Comparison of ENCODE assay signal across 8 cellular contexts in the genomic region with DNA sequence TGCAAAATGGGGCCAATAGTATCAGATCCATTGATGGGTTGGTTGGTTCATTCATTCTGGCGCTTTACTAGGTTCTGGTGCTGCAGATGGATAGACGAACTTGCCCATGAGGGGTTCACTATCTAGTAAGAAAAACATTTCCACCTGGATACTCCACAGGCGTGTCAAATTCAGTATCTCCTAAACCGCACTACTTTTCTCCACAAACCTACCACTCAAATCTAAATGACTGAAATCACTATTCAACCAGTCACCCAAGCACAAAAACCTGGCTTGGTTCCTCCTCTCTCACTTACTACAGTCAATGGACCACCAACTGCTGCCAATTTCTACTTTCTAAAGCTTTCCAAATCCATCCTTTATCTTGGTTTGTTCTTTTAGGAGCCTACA. TPM values are rescaled to one million over a fixed set of nuclear protein-coding genes. Genes with fewer than 3 reads are reported as not detected.
DNase-seq lines count a peak whose midpoint lies in the region; ATAC-seq and TF ChIP-seq lines count a peak whose summit lies in the region.

No MANE protein-coding gene starts in this region.

- POLR2A ChIA-PET in A673 (lab: Charles Lee; ENCODE audit: low non-redundant PET) = no interaction called here

- TF ChIP-seq CTCF in A673 (conservative IDR thresholded peaks at IDR 0.05; ENCODE audit: low read depth, low read length) = no peak
- TF ChIP-seq CTCF in fibroblast of the aortic adventitia (IDR thresholded peaks at IDR 0.05; ENCODE audit: insufficient read depth, low read length) = no peak

- H3K4me3 ChIP-seq in A673 (ENCODE audit: low read depth, low read length, poor library complexity, severe bottlenecking) (peak overlapping the region; percentile 80), SJSA1 (peak overlapping the region; percentile 91), fibroblast of the aortic adventitia (ENCODE audit: low read depth, low read length) (peak overlapping the region; percentile 93), skin epidermis (peak overlapping the region; percentile 81 to 98 (median 96))

- H3K9me3 ChIP-seq in A673 (ENCODE audit: low read depth, low read length, poor library complexity, severe bottlenecking) (no peaks in the 10 kb centered on the region), SJSA1 (replicated peaks) (no peaks in the 10 kb centered on the region)

- DNase-seq in A673 (ENCODE audit: low spot score) (no peak), SJSA1 (ENCODE audit: low read depth in 1 of 2, low spot score in 2 of 2) (no peak), fibroblast of the aortic adventitia (ENCODE audit: low read depth) (peak; percentile 26), iPS-NIHi7 (ENCODE audit: extremely low spot score) (no peak), T1000 (lab: John Stamatoyannopoulos, UW) (no peak)

- H3K27ac ChIP-seq in A673 (ENCODE audit: low read depth, low read length, poor library complexity, severe bottlenecking) (peak overlapping the region; percentile 56), SJSA1 (peak overlapping the region; percentile 51; the same call in 1 of the 2 replicates), skin epidermis (peak overlapping the region in 20 of 21 experiments; percentile 53 to 91 (median 81))

- intact Hi-C loops in A673 (cut with micrococcal nuclease; ENCODE audit: unreplicated experiment) = no loop called here

- no peaks in the 10 kb centered on the region for H3K36me3 ChIP-seq in A673 (ENCODE audit: insufficient read depth, low read length, poor library complexity, severe bottlenecking)
- H3K36me3 ChIP-seq in SJSA1 = peaks cover 19% of the 10 kb centered on the region

- H3K27me3 ChIP-seq in A673 (replicated peaks; ENCODE audit: insufficient read depth, low read depth, low read length, poor library complexity) = no peaks in the 10 kb centered on the region
- H3K27me3 ChIP-seq in SJSA1 (replicated peaks) = no peaks in the 10 kb centered on the region

- peaks cover 10% of the 10 kb centered on the region for H3K4me1 ChIP-seq in A673 (ENCODE audit: insufficient read depth, low read length, poor library complexity, severe bottlenecking)
- H3K4me1 ChIP-seq in SJSA1 (replicated peaks) = peaks cover 7% of the 10 kb centered on the region

- CTCF ChIA-PET in A673 (lab: Charles Lee) = interaction anchor here (0.6 kb wide), 1 partner anchor 18 kb away, joined by 3 read pairs; no protein-coding TSS in a partner anchor

- TSS peak; percentile 56 for BruUV-seq in A673 (replicated peaks; lab: Mats Ljungman, UMichigan)

- ATAC-seq in GM21529 (IDR thresholded peaks at IDR 0.05; ENCODE audit: unreplicated experiment) (peak; percentile 12), GM19395 (IDR thresholded peaks at IDR 0.05; ENCODE audit: unreplicated experiment) (no peak)

RNA-seq across cellular contexts. Expression of a gene that starts 0.6 kb away (rescaled TPM):
- total RNA-seq in A673 (2021) (41.9 and 47.4 TPM in 2 replicates), fibroblast of the aortic adventitia (ENCODE audit: low replicate concordance) (28.1 and 28.7 TPM in 2 replicates)
- 54.2 and 77.9 TPM in 2 replicates for total RNA-seq in SJSA1 (2014; rRNA removed; shearing (Covaris generic))
